ENCODE assay signal across 20 cellular contexts in the genomic region with DNA sequence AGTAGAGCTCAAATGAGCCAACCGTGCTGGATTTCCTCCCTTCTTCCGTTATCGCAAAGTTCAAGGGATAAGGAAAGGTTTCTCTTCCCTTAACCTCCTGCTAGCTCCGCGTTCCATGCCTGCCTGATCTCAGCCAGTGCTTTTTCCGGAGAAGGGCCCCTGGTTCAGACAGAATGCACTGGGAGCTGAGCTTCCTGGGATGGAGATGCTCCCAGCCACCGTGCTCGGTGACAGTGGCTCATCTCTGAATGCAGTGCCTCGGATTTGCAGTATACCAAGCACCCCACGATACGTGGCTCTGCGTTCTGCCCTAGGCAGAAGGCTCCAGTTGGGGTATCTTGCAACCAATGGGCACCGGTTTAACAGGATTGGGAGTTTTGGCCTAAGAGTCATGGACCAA. TPM values are rescaled to one million over a fixed set of nuclear protein-coding genes. Genes with fewer than 3 reads are reported as not detected.
DNase-seq lines count a peak whose midpoint lies in the region; TF ChIP-seq lines count a peak whose summit lies in the region.
"Had no signal": no experiment of that assay in that cellular context is flagged by ENCODE, and none has a peak within 500 bp of the region (broad histone marks: within the 10 kb centered on the region; RNA-seq: fewer than 3 reads in every experiment).

No MANE protein-coding gene starts in this region.

- H3K9me3 ChIP-seq in HUES6 (ENCODE audit: control insufficient read depth, insufficient read depth, low read depth, low read length) (no peaks in the 10 kb centered on the region), endocrine pancreas (ENCODE audit: control insufficient read depth, low read length) (no peaks in the 10 kb centered on the region), left ventricle myocardium inferior (replicated peaks) (no peaks in the 10 kb centered on the region)

- H3K4me1 ChIP-seq in HUES6 (ENCODE audit: control insufficient read depth, insufficient read depth, low read length) = peaks cover 5% of the 10 kb centered on the region; the same call in 1 of the 2 replicates
- H3K4me1 ChIP-seq in endocrine pancreas (ENCODE audit: control insufficient read depth, insufficient read depth, low read length) = peaks cover 14% of the 10 kb centered on the region
- H3K4me1 ChIP-seq in left ventricle myocardium inferior = peaks cover 3% of the 10 kb centered on the region
- H3K4me1 ChIP-seq: foreskin keratinocyte had no signal

- DNase-seq in COLO668 (lab: John Stamatoyannopoulos, UW; ENCODE audit: unreplicated experiment) (peak; percentile 27), neural crest cell (ENCODE audit: low read depth, low spot score) (no peak), NCI-H1417 treated with DMSO at 0.1 percent for 48 hours (lab: John Stamatoyannopoulos, UW) (no peak), OCI-M1 (lab: John Stamatoyannopoulos, UW) (no peak), AG20443 (ENCODE audit: low spot score) (no peak), left ventricle myocardium inferior (no peak)
- DNase-seq: activated CD4-positive, alpha-beta T cell treated with anti-CD3 and anti-CD28 coated beads for 48 hours; activated CD8-positive, alpha-beta memory T cell treated with anti-CD3 and anti-CD28 coated beads, Interleukin-2, amount 50 U/mL, for 48 hours; foreskin keratinocyte; naive thymus-derived CD4-positive, alpha-beta T cell; NCI-H2227 treated with DMSO at 0.1 percent for 48 hours; PC-3; stimulated activated CD4-positive, alpha-beta T cell treated with anti-CD3 and anti-CD28 coated beads, Interleukin-1b, Interleukin-23, amount 100 ng/mL, for 48 hours had no signal

- H3K4me1 Mint-ChIP-seq in neural crest cell = peaks cover 19% of the 10 kb centered on the region
- H3K4me1 Mint-ChIP-seq: IgD-negative memory B cell had no signal

- no peaks in the 10 kb centered on the region for H3K36me3 Mint-ChIP-seq in neural crest cell (ENCODE audit: low read depth)
- H3K36me3 Mint-ChIP-seq: IgD-negative memory B cell had no signal

- H3K27me3 Mint-ChIP-seq in neural crest cell (ENCODE audit: low read depth) = peaks cover 68% of the 10 kb centered on the region

- H3K9ac ChIP-seq in HUES6 (ENCODE audit: low read length) (no peak overlapping the region), endocrine pancreas (ENCODE audit: control insufficient read depth, insufficient read depth, low read length) (peak overlapping the region; percentile 8)

- TF ChIP-seq CTCF in neural crest cell (conservative IDR thresholded peaks at IDR 0.05) (no peak), left ventricle myocardium inferior (IDR thresholded peaks at IDR 0.05; ENCODE audit: borderline replicate concordance) (no peak)

- H3K4me3 ChIP-seq in HUES6 (ENCODE audit: low read depth, low read length) (peak overlapping the region; percentile 67), endocrine pancreas (ENCODE audit: control insufficient read depth, insufficient read depth, low read length) (peak overlapping the region; percentile 90), left ventricle myocardium inferior (no peak overlapping the region)

- no peak overlapping the region for H3K27ac ChIP-seq in HUES6 (ENCODE audit: low read depth, low read length)
- H3K27ac ChIP-seq in left ventricle myocardium inferior (replicated peaks) = no peak overlapping the region
- H3K27ac ChIP-seq: foreskin keratinocyte had no signal

- H3K36me3 ChIP-seq in HUES6 (ENCODE audit: control insufficient read depth, insufficient read depth, low read length) (no peaks in the 10 kb centered on the region), endocrine pancreas (ENCODE audit: control insufficient read depth, insufficient read depth, low read length) (no peaks in the 10 kb centered on the region), left ventricle myocardium inferior (no peaks in the 10 kb centered on the region)

- no peak overlapping the region for H3K27ac Mint-ChIP-seq in neural crest cell (ENCODE audit: unreplicated experiment)
- H3K27ac Mint-ChIP-seq: IgD-negative memory B cell; naive thymus-derived CD4-positive, alpha-beta T cell had no signal

- no peaks in the 10 kb centered on the region for H3K9me3 Mint-ChIP-seq in neural crest cell
- H3K9me3 Mint-ChIP-seq: IgD-negative memory B cell had no signal

- intact Hi-C loops in left ventricle myocardium inferior (cut with micrococcal nuclease) = no loop called here

- peak overlapping the region; percentile 86 for H3K4me3 Mint-ChIP-seq in neural crest cell
- H3K4me3 Mint-ChIP-seq: IgD-negative memory B cell; naive thymus-derived CD4-positive, alpha-beta T cell had no signal

- H3K27me3 ChIP-seq in HUES6 (ENCODE audit: control insufficient read depth, insufficient read depth, low read length) (peaks cover 58% of the 10 kb centered on the region), endocrine pancreas (ENCODE audit: control insufficient read depth, insufficient read depth, low read length) (no peaks in the 10 kb centered on the region), left ventricle myocardium inferior (ENCODE audit: low read depth) (peaks cover 73% of the 10 kb centered on the region)

RNA-seq across cellular contexts. Expression of gene CNTNAP5, which starts 0.8 kb away (rescaled TPM):
- total RNA-seq in neural crest cell (0.56 and 1.1 TPM in 2 replicates), left ventricle myocardium inferior (not detected)
- total RNA-seq: endothelial cell of umbilical vein; foreskin keratinocyte; naive thymus-derived CD4-positive, alpha-beta T cell; PC-3; sciatic nerve; SK-MEL-5; subcutaneous adipose tissue had no signal
